Comparison of ENCODE assay signal across 8 cellular contexts in genomic region chr1:150067184-150068182, GRCh38. TPM values are rescaled to one million over a fixed set of nuclear protein-coding genes. Genes with fewer than 3 reads are reported as not detected.
DNase-seq lines count a peak whose midpoint lies in the region; ATAC-seq, FAIRE-seq and TF ChIP-seq lines count a peak whose summit lies in the region.

TSS of gene VPS45 (plus strand) at chr1:150067776. CDS start at chr1:150067858, 82 bp downstream.

- FAIRE-seq in kidney (lab: Jason Lieb, UNC) = no peak

- H3K27ac ChIP-seq in kidney (ENCODE audit: low read depth in 2 of 2, low read length in 2 of 2) = peak within 1 kb of the TSS; percentile 91 to 94

- H3K4me1 ChIP-seq in kidney (ENCODE audit: control insufficient read depth in 1 of 2, insufficient read depth in 1 of 2, low read depth in 1 of 2, low read length in 2 of 2) = peaks cover 3 to 12% of the 10 kb centered on the region in 2 donors

- TF ChIP-seq CTCF in AG04449 (IDR thresholded peaks at IDR 0.05; ENCODE audit: insufficient read depth, low read length, missing control alignments) = peak; percentile 12
- no peak for TF ChIP-seq CTCF in kidney (IDR thresholded peaks at IDR 0.05; ENCODE audit: borderline replicate concordance, extremely low read depth, insufficient read depth)

- CTCF ChIA-PET in AG04449 (lab: Yijun Ruan, JAX) = interaction anchor here (0.7 to 9.2 kb wide), 7 partner anchors 57 to 179 kb away, joined by 3 to 144 read pairs (median 6); partner anchors contain the start of gene OTUD7B

- ATAC-seq in GM18907 (IDR thresholded peaks at IDR 0.05; ENCODE audit: unreplicated experiment) (peak; percentile 91), HG03159 (IDR thresholded peaks at IDR 0.05; ENCODE audit: unreplicated experiment) (peak; percentile 89)
- peak; percentile 98 to 99 for ATAC-seq in activated CD4-positive, CD25-positive, alpha-beta regulatory T cell treated with anti-CD3 and anti-CD28 coated beads, Interleukin-2, amount 50 U/mL, for 24 hours

- intact Hi-C loops in kidney (cut with DNase I) = no loop called here

- DNase-seq in AG04449 (ENCODE audit: low read depth, low spot score) (peak; percentile 42), NCI-H345 treated with DMSO at 0.1 percent for 48 hours (lab: John Stamatoyannopoulos, UW; ENCODE audit: unreplicated experiment) (peak; percentile 99), cerebellar cortex (ENCODE audit: low spot score) (peak; percentile 95), kidney (peak; percentile 96)
- DNase-seq in stimulated activated CD4-positive, alpha-beta T cell treated with anti-CD3 and anti-CD28 coated beads, Interleukin-15, amount 100 ng/mL, for 24 hours = peak; percentile 92

- no peaks in the 10 kb centered on the region for H3K9me3 ChIP-seq in kidney (ENCODE audit: control insufficient read depth in 1 of 2, low read length in 2 of 2)

- H3K4me3 ChIP-seq in AG04449 (ENCODE audit: low read depth, low read length) (peak within 1 kb of the TSS; percentile 79), kidney (ENCODE audit: low read length in 2 of 2) (peak within 1 kb of the TSS; percentile 95 to 99)

- H3K36me3 ChIP-seq in kidney (ENCODE audit: control insufficient read depth in 1 of 2, insufficient read depth in 2 of 2, low read length in 2 of 2) = peaks cover 0 to 4% of the 10 kb centered on the region in 2 donors

- POLR2A ChIA-PET in AG04449 (lab: Yijun Ruan, JAX) = interaction anchor here (0.7 to 1.5 kb wide), 4 partner anchors 23 to 182 kb away, joined by 3 to 6 read pairs (median 4); partner anchors contain the start of gene PLEKHO1

- H3K9ac ChIP-seq in kidney (ENCODE audit: low read length in 2 of 2) = peak within 1 kb of the TSS; percentile 86 to 99

RNA-seq across cellular contexts. Expression of gene VPS45, which starts in this region (rescaled TPM):
- 41.7 TPM for total RNA-seq in kidney
- 33.1 TPM for polyA plus RNA-seq in kidney (ENCODE audit: insufficient read depth, low read depth, low replicate concordance)

Comparison
In these comparisons a context has a peak if more than half of its experiments do, and no peak if none do; other contexts are left out.
1. Peak in every context shown above with its lines: DNase-seq, ATAC-seq, H3K4me3 ChIP-seq and H3K27ac ChIP-seq.
2. DNase-seq: peak in every context shown above with its lines; median percentile 99 in NCI-H345 treated with DMSO at 0.1 percent for 48 hours; 96 in kidney; 95 in cerebellar cortex; 92 in stimulated activated CD4-positive, alpha-beta T cell treated with anti-CD3 and anti-CD28 coated beads, Interleukin-15, amount 100 ng/mL, for 24 hours; 42 in AG04449.